ENCODE assay signal across 1 cellular context in the genomic region with DNA sequence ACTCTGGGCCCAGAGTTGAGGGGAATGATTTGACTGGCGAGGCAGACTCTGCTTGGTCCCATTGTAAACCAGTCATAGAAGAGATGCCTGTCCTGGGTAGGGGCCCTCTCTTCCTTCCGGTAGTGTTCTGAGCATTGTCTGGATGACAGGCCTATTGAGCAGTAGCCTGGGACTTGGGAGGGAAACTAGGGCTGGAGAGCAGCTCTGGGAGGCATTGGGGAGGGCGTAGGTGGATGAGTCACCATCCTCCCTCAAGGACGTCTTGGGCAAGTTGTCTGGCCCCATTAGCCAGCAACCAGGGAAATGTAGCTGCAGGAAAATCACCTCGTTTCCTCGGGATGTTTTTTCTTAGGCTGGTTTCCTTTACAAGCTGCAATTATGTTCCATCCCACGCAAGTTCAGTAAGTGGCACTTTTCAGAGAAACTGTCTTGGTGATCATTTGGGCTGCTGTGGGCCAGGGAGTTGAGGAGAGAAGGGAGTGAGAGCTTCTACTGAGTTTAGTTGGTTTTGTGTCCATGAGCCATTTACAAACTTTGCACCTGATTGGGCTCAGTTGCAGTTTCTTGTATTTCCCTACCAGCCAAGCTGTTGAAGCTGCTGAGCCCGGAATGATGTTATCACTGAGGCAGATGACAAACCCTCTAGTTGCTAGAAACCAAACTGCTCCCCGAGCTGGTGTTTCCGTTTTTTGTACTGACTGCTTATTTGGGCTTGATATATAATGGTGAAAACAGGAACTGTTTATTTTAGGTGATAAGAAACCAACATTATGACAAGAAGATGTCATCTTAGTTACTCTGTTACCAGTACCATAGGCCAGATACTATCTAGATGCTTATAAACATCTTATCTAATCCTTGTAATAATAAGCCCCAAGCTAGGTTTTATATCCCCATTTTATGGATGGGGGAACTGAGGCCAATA.
A peak's percentile ranks its signal among the peaks of the same experiment; 100 is the strongest.
TF ChIP-seq lines count a peak whose summit lies in the region.

No MANE protein-coding gene starts in this region.

TF ChIP-seq in K562, 482 proteins besides CTCF, POLR2A, EP300 and RAD21 (continued from another document and continues in another):
- no peak for TF ChIP-seq PHF21A (IDR thresholded peaks at IDR 0.05; ENCODE audit: borderline replicate concordance, low read depth)
- TF ChIP-seq, protein P1, sequence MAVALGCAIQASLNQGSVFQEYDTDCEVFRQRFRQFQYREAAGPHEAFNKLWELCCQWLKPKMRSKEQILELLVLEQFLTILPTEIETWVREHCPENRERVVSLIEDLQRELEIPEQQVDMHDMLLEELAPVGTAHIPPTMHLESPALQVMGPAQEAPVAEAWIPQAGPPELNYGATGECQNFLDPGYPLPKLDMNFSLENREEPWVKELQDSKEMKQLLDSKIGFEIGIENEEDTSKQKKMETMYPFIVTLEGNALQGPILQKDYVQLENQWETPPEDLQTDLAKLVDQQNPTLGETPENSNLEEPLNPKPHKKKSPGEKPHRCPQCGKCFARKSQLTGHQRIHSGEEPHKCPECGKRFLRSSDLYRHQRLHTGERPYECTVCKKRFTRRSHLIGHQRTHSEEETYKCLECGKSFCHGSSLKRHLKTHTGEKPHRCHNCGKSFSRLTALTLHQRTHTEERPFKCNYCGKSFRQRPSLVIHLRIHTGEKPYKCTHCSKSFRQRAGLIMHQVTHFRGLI (CRISPR knock-in tag; IDR thresholded peaks at IDR 0.05) = no peak
- TF ChIP-seq ZNF140 (CRISPR knock-in tag; IDR thresholded peaks at IDR 0.05) = no peak
- no peak for TF ChIP-seq NUFIP1 (IDR thresholded peaks at IDR 0.05; ENCODE audit: partially characterized antibody)
- TF ChIP-seq SOX6 (IDR thresholded peaks at IDR 0.05) = peak; percentile 76
- TF ChIP-seq SIRT6 (IDR thresholded peaks at IDR 0.05; ENCODE audit: low read depth, low read length) = no peak
- TF ChIP-seq, protein P2, sequence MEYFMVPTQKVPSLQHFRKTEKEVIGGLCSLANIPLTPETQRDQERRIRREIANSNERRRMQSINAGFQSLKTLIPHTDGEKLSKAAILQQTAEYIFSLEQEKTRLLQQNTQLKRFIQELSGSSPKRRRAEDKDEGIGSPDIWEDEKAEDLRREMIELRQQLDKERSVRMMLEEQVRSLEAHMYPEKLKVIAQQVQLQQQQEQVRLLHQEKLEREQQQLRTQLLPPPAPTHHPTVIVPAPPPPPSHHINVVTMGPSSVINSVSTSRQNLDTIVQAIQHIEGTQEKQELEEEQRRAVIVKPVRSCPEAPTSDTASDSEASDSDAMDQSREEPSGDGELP (CRISPR knock-in tag; IDR thresholded peaks at IDR 0.05; ENCODE audit: borderline replicate concordance) = peak; percentile 26; the same call in 1 of the 2 replicates
- no peak for TF ChIP-seq FIP1L1 (IDR thresholded peaks at IDR 0.05; ENCODE audit: low read depth, low read length, poor library complexity, severe bottlenecking)
- TF ChIP-seq, protein P3, sequence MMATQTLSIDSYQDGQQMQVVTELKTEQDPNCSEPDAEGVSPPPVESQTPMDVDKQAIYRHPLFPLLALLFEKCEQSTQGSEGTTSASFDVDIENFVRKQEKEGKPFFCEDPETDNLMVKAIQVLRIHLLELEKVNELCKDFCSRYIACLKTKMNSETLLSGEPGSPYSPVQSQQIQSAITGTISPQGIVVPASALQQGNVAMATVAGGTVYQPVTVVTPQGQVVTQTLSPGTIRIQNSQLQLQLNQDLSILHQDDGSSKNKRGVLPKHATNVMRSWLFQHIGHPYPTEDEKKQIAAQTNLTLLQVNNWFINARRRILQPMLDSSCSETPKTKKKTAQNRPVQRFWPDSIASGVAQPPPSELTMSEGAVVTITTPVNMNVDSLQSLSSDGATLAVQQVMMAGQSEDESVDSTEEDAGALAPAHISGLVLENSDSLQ (IDR thresholded peaks at IDR 0.05) = peak; percentile 78
- TF ChIP-seq SMARCB1 (IDR thresholded peaks at IDR 0.05; ENCODE audit: insufficient read length, low read depth) = no peak
- no peak for TF ChIP-seq MTF1 (CRISPR knock-in tag; IDR thresholded peaks at IDR 0.05; ENCODE audit: borderline replicate concordance)
- TF ChIP-seq ZNF133 (CRISPR knock-in tag; IDR thresholded peaks at IDR 0.05) = no peak
- no peak for TF ChIP-seq ASH1L (IDR thresholded peaks at IDR 0.05; ENCODE audit: borderline replicate concordance, low read depth, partially characterized antibody)
- peak; percentile 85 for TF ChIP-seq ESRRA (IDR thresholded peaks at IDR 0.05; ENCODE audit: borderline replicate concordance, low read depth)
- 0 out of 2 replicates have a peak, but pooled peaks have one; percentile 6 for TF ChIP-seq MTA2 (IDR thresholded peaks at IDR 0.05; ENCODE audit: low read depth)
- no peak for TF ChIP-seq ZNF583 (CRISPR knock-in tag; IDR thresholded peaks at IDR 0.05)
- TF ChIP-seq GTF2F1 (IDR thresholded peaks at IDR 0.05; ENCODE audit: low read depth, low read length) = no peak
- TF ChIP-seq ARID1B (IDR thresholded peaks at IDR 0.05) = peak; percentile 80
- peak; percentile 96 for TF ChIP-seq EGR1 (conservative IDR thresholded peaks at IDR 0.05)
- TF ChIP-seq PHTF2 (CRISPR knock-in tag; IDR thresholded peaks at IDR 0.05) = no peak
- peak; percentile 95 for TF ChIP-seq ZNF766 (CRISPR knock-in tag; conservative IDR thresholded peaks at IDR 0.05)
- TF ChIP-seq ZZZ3 (IDR thresholded peaks at IDR 0.05) = no peak
- TF ChIP-seq BDP1 (IDR thresholded peaks at IDR 0.05; ENCODE audit: insufficient read depth, insufficient read length) = no peak
- no peak for TF ChIP-seq NCOA2 (IDR thresholded peaks at IDR 0.05; ENCODE audit: partially characterized antibody in 2 of 2)
- peak in 1 of 2 experiments; percentile 25; a peak in 1 of 4 replicates for TF ChIP-seq HDAC1 (IDR thresholded peaks at IDR 0.05)
- no peak for TF ChIP-seq ZKSCAN8 (CRISPR knock-in tag; IDR thresholded peaks at IDR 0.05)
- no peak for TF ChIP-seq HDAC6 (IDR thresholded peaks at IDR 0.05; ENCODE audit: low read depth, low read length)
- no peak for TF ChIP-seq STAT5A (IDR thresholded peaks at IDR 0.05; ENCODE audit: borderline replicate concordance, low read length)
- TF ChIP-seq PHB (CRISPR knock-in tag; IDR thresholded peaks at IDR 0.05) = no peak
- peak; percentile 43 to 57; a peak in 3 of 4 replicates for TF ChIP-seq NRF1 (conservative IDR thresholded peaks at IDR 0.05 in 1 of 2, IDR thresholded peaks at IDR 0.05 in 1 of 2)
- no peak; the same call in 1 of the 2 replicates for TF ChIP-seq EP400 (IDR thresholded peaks at IDR 0.05)
- no peak for TF ChIP-seq U2AF1 (optimal IDR thresholded peaks at IDR 0.05; ENCODE audit: low read depth, low read length)
- TF ChIP-seq KDM1A (IDR thresholded peaks at IDR 0.05) = peak; percentile 57 to 74; a peak in 3 of 4 replicates
- TF ChIP-seq, protein P4, sequence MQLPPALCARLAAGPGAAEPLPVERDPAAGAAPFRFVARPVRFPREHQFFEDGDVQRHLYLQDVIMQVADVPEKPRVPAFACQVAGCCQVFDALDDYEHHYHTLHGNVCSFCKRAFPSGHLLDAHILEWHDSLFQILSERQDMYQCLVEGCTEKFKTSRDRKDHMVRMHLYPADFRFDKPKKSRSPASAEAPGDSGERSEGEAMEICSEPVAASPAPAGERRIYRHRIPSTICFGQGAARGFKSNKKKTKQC (CRISPR knock-in tag; IDR thresholded peaks at IDR 0.05) = no peak
- TF ChIP-seq, protein P5, sequence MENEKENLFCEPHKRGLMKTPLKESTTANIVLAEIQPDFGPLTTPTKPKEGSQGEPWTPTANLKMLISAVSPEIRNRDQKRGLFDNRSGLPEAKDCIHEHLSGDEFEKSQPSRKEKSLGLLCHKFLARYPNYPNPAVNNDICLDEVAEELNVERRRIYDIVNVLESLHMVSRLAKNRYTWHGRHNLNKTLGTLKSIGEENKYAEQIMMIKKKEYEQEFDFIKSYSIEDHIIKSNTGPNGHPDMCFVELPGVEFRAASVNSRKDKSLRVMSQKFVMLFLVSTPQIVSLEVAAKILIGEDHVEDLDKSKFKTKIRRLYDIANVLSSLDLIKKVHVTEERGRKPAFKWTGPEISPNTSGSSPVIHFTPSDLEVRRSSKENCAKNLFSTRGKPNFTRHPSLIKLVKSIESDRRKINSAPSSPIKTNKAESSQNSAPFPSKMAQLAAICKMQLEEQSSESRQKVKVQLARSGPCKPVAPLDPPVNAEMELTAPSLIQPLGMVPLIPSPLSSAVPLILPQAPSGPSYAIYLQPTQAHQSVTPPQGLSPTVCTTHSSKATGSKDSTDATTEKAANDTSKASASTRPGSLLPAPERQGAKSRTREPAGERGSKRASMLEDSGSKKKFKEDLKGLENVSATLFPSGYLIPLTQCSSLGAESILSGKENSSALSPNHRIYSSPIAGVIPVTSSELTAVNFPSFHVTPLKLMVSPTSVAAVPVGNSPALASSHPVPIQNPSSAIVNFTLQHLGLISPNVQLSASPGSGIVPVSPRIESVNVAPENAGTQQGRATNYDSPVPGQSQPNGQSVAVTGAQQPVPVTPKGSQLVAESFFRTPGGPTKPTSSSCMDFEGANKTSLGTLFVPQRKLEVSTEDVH (IDR thresholded peaks at IDR 0.05; ENCODE audit: low read depth, partially characterized antibody) = no peak
- TF ChIP-seq ZNF253 (CRISPR knock-in tag; conservative IDR thresholded peaks at IDR 0.05) = no peak
- TF ChIP-seq WHSC1 (IDR thresholded peaks at IDR 0.05; ENCODE audit: low read length) = no peak
- TF ChIP-seq, protein P6, sequence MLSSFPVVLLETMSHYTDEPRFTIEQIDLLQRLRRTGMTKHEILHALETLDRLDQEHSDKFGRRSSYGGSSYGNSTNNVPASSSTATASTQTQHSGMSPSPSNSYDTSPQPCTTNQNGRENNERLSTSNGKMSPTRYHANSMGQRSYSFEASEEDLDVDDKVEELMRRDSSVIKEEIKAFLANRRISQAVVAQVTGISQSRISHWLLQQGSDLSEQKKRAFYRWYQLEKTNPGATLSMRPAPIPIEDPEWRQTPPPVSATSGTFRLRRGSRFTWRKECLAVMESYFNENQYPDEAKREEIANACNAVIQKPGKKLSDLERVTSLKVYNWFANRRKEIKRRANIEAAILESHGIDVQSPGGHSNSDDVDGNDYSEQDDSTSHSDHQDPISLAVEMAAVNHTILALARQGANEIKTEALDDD (IDR thresholded peaks at IDR 0.05) = peak; percentile 88
- TF ChIP-seq NR2C1 (IDR thresholded peaks at IDR 0.05) = no peak
- no peak; the same call in 1 of the 2 replicates for TF ChIP-seq NR2C1 (tag; IDR thresholded peaks at IDR 0.05)
- TF ChIP-seq KHSRP (IDR thresholded peaks at IDR 0.05) = no peak
- no peak for TF ChIP-seq GATAD2A (IDR thresholded peaks at IDR 0.05)
- TF ChIP-seq, protein P7, sequence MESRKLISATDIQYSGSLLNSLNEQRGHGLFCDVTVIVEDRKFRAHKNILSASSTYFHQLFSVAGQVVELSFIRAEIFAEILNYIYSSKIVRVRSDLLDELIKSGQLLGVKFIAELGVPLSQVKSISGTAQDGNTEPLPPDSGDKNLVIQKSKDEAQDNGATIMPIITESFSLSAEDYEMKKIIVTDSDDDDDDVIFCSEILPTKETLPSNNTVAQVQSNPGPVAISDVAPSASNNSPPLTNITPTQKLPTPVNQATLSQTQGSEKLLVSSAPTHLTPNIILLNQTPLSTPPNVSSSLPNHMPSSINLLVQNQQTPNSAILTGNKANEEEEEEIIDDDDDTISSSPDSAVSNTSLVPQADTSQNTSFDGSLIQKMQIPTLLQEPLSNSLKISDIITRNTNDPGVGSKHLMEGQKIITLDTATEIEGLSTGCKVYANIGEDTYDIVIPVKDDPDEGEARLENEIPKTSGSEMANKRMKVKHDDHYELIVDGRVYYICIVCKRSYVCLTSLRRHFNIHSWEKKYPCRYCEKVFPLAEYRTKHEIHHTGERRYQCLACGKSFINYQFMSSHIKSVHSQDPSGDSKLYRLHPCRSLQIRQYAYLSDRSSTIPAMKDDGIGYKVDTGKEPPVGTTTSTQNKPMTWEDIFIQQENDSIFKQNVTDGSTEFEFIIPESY (CRISPR knock-in tag; IDR thresholded peaks at IDR 0.05) = no peak
- TF ChIP-seq ETV1 (tag; conservative IDR thresholded peaks at IDR 0.05; ENCODE audit: low read depth) = peak; percentile 30; the same call in 1 of the 2 replicates
- TF ChIP-seq SRSF9 (IDR thresholded peaks at IDR 0.05; ENCODE audit: borderline replicate concordance, low read depth, low read length) = no peak
- TF ChIP-seq SMC3 (conservative IDR thresholded peaks at IDR 0.05; ENCODE audit: insufficient read depth, low read depth, low read length) = no peak
- TF ChIP-seq DDX20 (tag; IDR thresholded peaks at IDR 0.05; ENCODE audit: low read depth) = no peak
- TF ChIP-seq, protein P8, sequence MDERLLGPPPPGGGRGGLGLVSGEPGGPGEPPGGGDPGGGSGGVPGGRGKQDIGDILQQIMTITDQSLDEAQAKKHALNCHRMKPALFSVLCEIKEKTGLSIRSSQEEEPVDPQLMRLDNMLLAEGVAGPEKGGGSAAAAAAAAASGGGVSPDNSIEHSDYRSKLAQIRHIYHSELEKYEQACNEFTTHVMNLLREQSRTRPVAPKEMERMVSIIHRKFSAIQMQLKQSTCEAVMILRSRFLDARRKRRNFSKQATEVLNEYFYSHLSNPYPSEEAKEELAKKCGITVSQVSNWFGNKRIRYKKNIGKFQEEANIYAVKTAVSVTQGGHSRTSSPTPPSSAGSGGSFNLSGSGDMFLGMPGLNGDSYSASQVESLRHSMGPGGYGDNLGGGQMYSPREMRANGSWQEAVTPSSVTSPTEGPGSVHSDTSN (CRISPR knock-in tag; IDR thresholded peaks at IDR 0.05; ENCODE audit: low read depth) = no peak
- TF ChIP-seq, protein P8 (tag; conservative IDR thresholded peaks at IDR 0.05; ENCODE audit: low read depth) = 0 out of 2 replicates have a peak, but pooled peaks have one; percentile 41
